8 cellular contexts compared by ENCODE assay signal in genomic region chr15:31871159-31871886, GRCh38. TPM values are rescaled to one million over a fixed set of nuclear protein-coding genes. Genes with fewer than 3 reads are reported as not detected.
A peak's percentile ranks its signal among the peaks of the same experiment; 100 is the strongest.
DNase-seq lines count a peak whose midpoint lies in the region; ATAC-seq, FAIRE-seq and TF ChIP-seq lines count a peak whose summit lies in the region.

No MANE protein-coding gene starts in this region.

- in situ Hi-C loops in GM12878 (cut with MboI): no loop called here
- in situ Hi-C loops in transverse colon (cut with MboI; ENCODE audit: low pct_ligation_motif_present in 1 of 4, low pct_unique_long_range_greater_than_20kb in 1 of 4, low sequenced_read_pairs in 3 of 4): no loop called here

- no peak for TF ChIP-seq POLR2A in GM12878 (IDR thresholded peaks at IDR 0.05; ENCODE audit: low read depth, low read length)
- no peak for TF ChIP-seq POLR2A in right lobe of liver (IDR thresholded peaks at IDR 0.05)
- TF ChIP-seq POLR2A in transverse colon (IDR thresholded peaks at IDR 0.05): no peak

- peaks cover 9 to 24% (median 16%) of the 10 kb centered on the region in 4 donors for H3K4me1 Mint-ChIP-seq in CD4-positive, alpha-beta memory T cell

- peaks cover 0 to 7% (median 0%) of the 10 kb centered on the region in 8 donors for H3K9me3 Mint-ChIP-seq in CD4-positive, alpha-beta memory T cell

- no peaks in the 10 kb centered on the region for H3K9me3 ChIP-seq in CD4-positive, alpha-beta memory T cell (ENCODE audit: control insufficient read depth in 1 of 2, low read length in 2 of 2)
- H3K9me3 ChIP-seq in HUES64 (ENCODE audit: insufficient read depth, low read depth, low read length): no peaks in the 10 kb centered on the region
- H3K9me3 ChIP-seq in GM12878 (replicated peaks; ENCODE audit: control insufficient read depth, insufficient read depth, low read length): no peaks in the 10 kb centered on the region
- no peaks in the 10 kb centered on the region for H3K9me3 ChIP-seq in right lobe of liver
- no peaks in the 10 kb centered on the region for H3K9me3 ChIP-seq in transverse colon

- no peak for DNase-seq in CD4-positive, alpha-beta memory T cell
- DNase-seq in GM12878 (ENCODE audit: low read depth, low spot score) (no peak), right lobe of liver (no peak), transverse colon (no peak), HEK293T (ENCODE audit: extremely low spot score) (no peak), GM19238 (ENCODE audit: insufficient read length, low spot score) (no peak), cortex of kidney (lab: John Stamatoyannopoulos, UW) (no peak)

- H3K79me2 ChIP-seq in GM12878 (ENCODE audit: control insufficient read depth, insufficient read depth, low read length): no peaks in the 10 kb centered on the region

- TF ChIP-seq CTCF in GM12878 (IDR thresholded peaks at IDR 0.05 in 2 of 3, conservative IDR thresholded peaks at IDR 0.05 in 1 of 3; ENCODE audit: control insufficient read depth in 2 of 3, extremely low read depth in 1 of 3, insufficient read depth in 1 of 3, low read depth in 3 of 3, low read length in 3 of 3) (no peak), right lobe of liver (IDR thresholded peaks at IDR 0.05) (no peak), transverse colon (IDR thresholded peaks at IDR 0.05) (peak in 2 of 5 experiments; percentile 20 to 30)

- BruUV-seq in GM12878 (replicated peaks; lab: Mats Ljungman, UMichigan): no TSS peak

- intact Hi-C loops in CD4-positive, alpha-beta memory T cell (cut with micrococcal nuclease): loop anchor here (5.0 kb wide), 1 partner anchor 879 kb away; the partner anchor contains the start of gene MTMR10
- intact Hi-C loops in GM12878 (cut with micrococcal nuclease; ENCODE audit: unreplicated experiment): loop anchor here (10.0 kb wide), 1 partner anchor 93 kb away; no protein-coding TSS in a partner anchor
- intact Hi-C loops in right lobe of liver (cut with DNase I): no loop called here
- intact Hi-C loops in transverse colon (cut with DNase I; ENCODE audit: low total_unique reads): no loop called here

- RAD21 ChIA-PET in GM12878 (lab: Charles Lee; ENCODE audit: unreplicated experiment): no interaction called here

- H3K36me3 ChIP-seq in CD4-positive, alpha-beta memory T cell (ENCODE audit: insufficient read depth, low read length): no peaks in the 10 kb centered on the region
- H3K36me3 ChIP-seq in HUES64 (ENCODE audit: insufficient read depth, low read length) (no peaks in the 10 kb centered on the region), GM12878 (ENCODE audit: control insufficient read depth in 2 of 2, insufficient read depth in 2 of 2, low read length in 1 of 2) (no peaks in the 10 kb centered on the region), right lobe of liver (no peaks in the 10 kb centered on the region), transverse colon (no peaks in the 10 kb centered on the region)

- H3K9ac ChIP-seq in HUES64 (ENCODE audit: low read depth, low read length) (peak overlapping the region; percentile 74), GM12878 (ENCODE audit: control insufficient read depth, insufficient read depth, low read length) (peak overlapping the region; percentile 54; the same call in 1 of the 2 replicates)

- TF ChIP-seq EP300 in GM12878 (IDR thresholded peaks at IDR 0.05; ENCODE audit: borderline replicate concordance in 1 of 2, control insufficient read depth in 1 of 2, low read depth in 2 of 2, low read length in 2 of 2) (no peak), transverse colon (IDR thresholded peaks at IDR 0.05; ENCODE audit: low read depth) (no peak)

- SMC1A ChIA-PET in GM12878 (lab: Charles Lee; ENCODE audit: uncharacterized antibody, unreplicated experiment): no interaction called here

- H3K4me3 Mint-ChIP-seq in CD4-positive, alpha-beta memory T cell: peak overlapping the region; percentile 87 to 95 (median 90)

- H4K20me1 ChIP-seq in GM12878 (ENCODE audit: control insufficient read depth, insufficient read depth): no peaks in the 10 kb centered on the region

- peak overlapping the region in 1 of 2 donors; percentile 74 for H3K4me3 ChIP-seq in CD4-positive, alpha-beta memory T cell (ENCODE audit: low read length in 2 of 2)
- H3K4me3 ChIP-seq in HUES64 (ENCODE audit: low read length) (peak overlapping the region; percentile 71), GM12878 (peak overlapping the region; percentile 76), right lobe of liver (peak overlapping the region; percentile 43 to 78 (median 59)), transverse colon (peak overlapping the region; percentile 26 to 87 (median 72))

- peaks cover 0 to 8% of the 10 kb centered on the region in 2 donors for H3K36me3 Mint-ChIP-seq in CD4-positive, alpha-beta memory T cell

- H3K27ac Mint-ChIP-seq in CD4-positive, alpha-beta memory T cell: peak overlapping the region; percentile 84 to 97 (median 91)

- peak overlapping the region; percentile 31 for H3K27ac ChIP-seq in CD4-positive, alpha-beta memory T cell (ENCODE audit: low read depth, low read length)
- H3K27ac ChIP-seq in HUES64 (ENCODE audit: low read depth, low read length) (no peak overlapping the region), GM12878 (ENCODE audit: control insufficient read depth, insufficient read depth) (no peak overlapping the region), right lobe of liver (no peak overlapping the region), transverse colon (peak overlapping the region; percentile 82 to 90 (median 88))

- H2AFZ ChIP-seq in GM12878 (ENCODE audit: control insufficient read depth, low read depth, low read length): peak overlapping the region; percentile 89

- 54% methylated on average over 12 of the region's 14 CpGs for WGBS in HUES64
- WGBS in GM12878 (ENCODE audit: insufficient coverage, insufficient replicate concordance, low lambda C conversion rate, missing lambda C conversion rate): 62% methylated on average over 14 of the region's 14 CpGs
- WGBS in right lobe of liver (ENCODE audit: insufficient coverage, low coverage, low lambda C conversion rate, missing lambda C conversion rate): 35% methylated on average over 14 of the region's 14 CpGs
- 43 to 47% methylated on average over 14 of the region's 14 CpGs for WGBS in transverse colon (ENCODE audit: low coverage in 1 of 2), 2 donors

- POLR2A ChIA-PET in CD4-positive, alpha-beta memory T cell (lab: Charles Lee; ENCODE audit: partially characterized antibody): no interaction called here
- POLR2A ChIA-PET in GM12878 (lab: Charles Lee): no interaction called here
- POLR2A ChIA-PET in HEK293T (lab: Yijun Ruan, JAX): interaction anchor here (0.7 kb wide), 1 partner anchor 154 kb away, joined by 3 read pairs; no protein-coding TSS in a partner anchor

- H3K27me3 Mint-ChIP-seq in CD4-positive, alpha-beta memory T cell: peaks cover 4 to 12% of the 10 kb centered on the region in 2 donors

- CTCF ChIA-PET in CD4-positive, alpha-beta memory T cell (lab: Charles Lee; ENCODE audit: partially characterized antibody): no interaction called here
- CTCF ChIA-PET in GM12878 (lab: Yijun Ruan, JAX): interaction anchor here (0.7 kb wide), 1 partner anchor 20 kb away, joined by 3 read pairs; no protein-coding TSS in a partner anchor
- CTCF ChIA-PET in HEK293T (lab: Yijun Ruan, JAX): no interaction called here

- no peak for FAIRE-seq in GM12878 (lab: Jason Lieb, UNC)

- ATAC-seq in GM12878: peak; percentile 29
- peak in 3 of 4 donors; percentile 1 to 23 (median 5) for ATAC-seq in right lobe of liver

- H3K4me2 ChIP-seq in GM12878 (ENCODE audit: control insufficient read depth, insufficient read depth): peak overlapping the region; percentile 92

- peaks cover 14% of the 10 kb centered on the region for H3K4me1 ChIP-seq in CD4-positive, alpha-beta memory T cell (ENCODE audit: insufficient read depth, low read length)
- H3K4me1 ChIP-seq in HUES64 (ENCODE audit: insufficient read depth, low read length): peaks cover 7% of the 10 kb centered on the region; the same call in 1 of the 2 replicates
- H3K4me1 ChIP-seq in GM12878 (ENCODE audit: control insufficient read depth, insufficient read depth, low read length): no peaks in the 10 kb centered on the region
- no peaks in the 10 kb centered on the region for H3K4me1 ChIP-seq in right lobe of liver
- peaks cover 0 to 15% (median 7%) of the 10 kb centered on the region in 4 donors for H3K4me1 ChIP-seq in transverse colon

- no peak for TF ChIP-seq RAD21 in GM12878 (IDR thresholded peaks at IDR 0.05; ENCODE audit: insufficient read depth, low read depth, low read length)

- no peaks in the 10 kb centered on the region for H3K27me3 ChIP-seq in CD4-positive, alpha-beta memory T cell (ENCODE audit: insufficient read depth, low read length)
- H3K27me3 ChIP-seq in HUES64 (ENCODE audit: insufficient read depth, low read length): peaks cover 18% of the 10 kb centered on the region
- H3K27me3 ChIP-seq in GM12878 (replicated peaks in 1 of 2; ENCODE audit: control insufficient read depth in 2 of 2, insufficient read depth in 2 of 2, low read length in 1 of 2): peaks cover 0 to 6% of the 10 kb centered on the region in 2 experiments; a peak in 2 of 4 replicates
- no peaks in the 10 kb centered on the region for H3K27me3 ChIP-seq in right lobe of liver
- no peaks in the 10 kb centered on the region for H3K27me3 ChIP-seq in transverse colon

TF ChIP-seq in HEK293T, 16 proteins besides CTCF, POLR2A, EP300 and RAD21 (continues in another document):
- TF ChIP-seq HDGF (IDR thresholded peaks at IDR 0.05; ENCODE audit: borderline replicate concordance) (no peak), LEF1 (IDR thresholded peaks at IDR 0.05; ENCODE audit: borderline replicate concordance) (no peak)

RNA-seq across cellular contexts. Expression of gene OTUD7A, which starts 0.8 kb away (rescaled TPM):
- 1 to 10 TPM; 5.7 TPM for total RNA-seq in CD4-positive, alpha-beta memory T cell
- under 1 TPM; 0.13 to 0.30 TPM for polyA plus RNA-seq in CD4-positive, alpha-beta memory T cell
- polyA plus RNA-seq in HUES64 (2013, experiment 1 of 2): 2.6 TPM
- polyA plus RNA-seq in HUES64 (2013, experiment 2 of 2): 1.1 TPM
- 0.12 and 0.38 TPM in 2 replicates for total RNA-seq in GM12878 (2013; cell fraction: nucleolus; rRNA removed)
- total RNA-seq in GM12878 (2014; rRNA removed) (0.06 and 0.16 TPM in 2 replicates), GM12878 (2014; rRNA removed; fragmentation: Illumina TruSeq; extraction: Trizol) (0.05 and 0.09 TPM in 2 replicates), GM12878 (2021) (0.26 and 0.32 TPM in 2 replicates), right lobe of liver (1 to 10 TPM in 2 of 6 experiments, under 1 TPM in 4; 0.42 to 2.3 (median 0.85) TPM), transverse colon (10 to 100 TPM in 3 of 4 donors, 1 to 10 TPM in 1; 8.6 to 62.5 (median 22.2) TPM)
- 0.03 TPM for polyA plus RNA-seq in GM12878 (2011; ENCODE audit: low read depth)
- polyA plus RNA-seq in GM12878 (2011; rRNA removed) (0.04 and 0.07 TPM in 2 replicates), GM12878 (2014; fragmentation: Illumina TruSeq; extraction: Trizol) (0.03 TPM in 1 of 2 replicates, not detected in the other), GM12878 (2014; fragmentation: Nextera tagmentation; extraction: Ambion mirVana) (under 1 TPM in 1 of 2 experiments, not detected in 1; 0.02 TPM), GM12878 (2014; rRNA removed) (0.03 and 0.05 TPM in 2 replicates), GM12878 (2016; fragmentation: Nextera tagmentation; extraction: Ambion mirVana) (not detected)
- 0.04 and 0.10 TPM in 2 replicates for polyA plus RNA-seq in GM12878 (2011; cell fraction: cytosol; rRNA removed)
- 0.19 and 0.24 TPM in 2 replicates for polyA plus RNA-seq in GM12878 (2011; cell fraction: nucleus; rRNA removed)
- polyA plus RNA-seq in GM12878 (2012): 0.08 TPM in 2 replicates
- polyA minus RNA-seq in GM12878 (2011; rRNA and poly(A)+ RNA removed): 0.29 and 0.31 TPM in 2 replicates
- 3.5 TPM in 1 of 2 replicates, not detected in the other for polyA minus RNA-seq in GM12878 (2011; cell fraction: cytosol; rRNA and poly(A)+ RNA removed)
- 0.12 and 0.38 TPM in 2 replicates for polyA minus RNA-seq in GM12878 (2011; cell fraction: nucleus; rRNA and poly(A)+ RNA removed)

Comparison
In these comparisons a context has a peak if more than half of its experiments do, and no peak if none do; other contexts are left out.
1. H3K27ac ChIP-seq: peak in CD4-positive, alpha-beta memory T cell (single experiment) and transverse colon (4 of 4); none in HUES64 (single experiment), GM12878 (single experiment) and right lobe of liver (0 of 3).
2. intact Hi-C loops: an anchor here in CD4-positive, alpha-beta memory T cell (5.0 kb wide) and GM12878 (10.0 kb wide); none called in right lobe of liver and transverse colon.